Comparison of ENCODE assay signal across 8 cellular contexts in genomic region chr1:182857212-182857611, GRCh38.
"Had no signal": no experiment of that assay in that cellular context is flagged by ENCODE, and none has a peak within 500 bp of the region (broad histone marks: within the 10 kb centered on the region; RNA-seq: fewer than 3 reads in every experiment).

No MANE protein-coding gene starts in this region.

- H3K4me2 ChIP-seq: GM23338, KMS-11 had no signal

- ATAC-seq: GM23338 had no signal

- H2AFZ ChIP-seq: GM23338 had no signal

- H3K9ac ChIP-seq: KMS-11 had no signal

- H3K4me3 ChIP-seq: GM23338 had no signal

- DNase-seq: H9, HCEC 1CT, KBM-7 had no signal

- FAIRE-seq: H1, H54, HTR-8/SVneo had no signal

- H3K27ac ChIP-seq: KMS-11 had no signal
